In genomic region chr4:172826346-172826745, GRCh38 we compare ENCODE assay signal across 17 cellular contexts.
"Had no signal": no experiment of that assay in that cellular context is flagged by ENCODE, and none has a peak within 500 bp of the region (broad histone marks: within the 10 kb centered on the region; RNA-seq: fewer than 3 reads in every experiment).

No MANE protein-coding gene starts in this region.

- H3K9me3 ChIP-seq: left lung, pancreas, stomach, testis, upper lobe of right lung had no signal

- FAIRE-seq: endometrium, keratinocyte, pancreas had no signal

- H3K4me3 ChIP-seq: dorsolateral prefrontal cortex, left lung, pancreas, stomach, testis, upper lobe of right lung had no signal

- H3K36me3 ChIP-seq: left lung, pancreas, stomach, upper lobe of right lung had no signal

- DNase-seq: activated CD4-positive, alpha-beta T cell treated with anti-CD3 and anti-CD28 coated beads, Interleukin-2, amount 10 ng/mL, durations not matched to agents 7 days and 5 days; activated CD8-positive, alpha-beta memory T cell treated with anti-CD3 and anti-CD28 coated beads for 24 hours; activated gamma-delta T cell treated with Interleukin-2 at 50 U/mL for 16 hours; activated naive CD8-positive, alpha-beta T cell treated with anti-CD3 and anti-CD28 coated beads for 36 hours; aorta; dorsolateral prefrontal cortex; hippocampal formation; left lung; mammary epithelial cell; naive B cell; pancreas; stimulated activated CD4-positive, alpha-beta T cell treated with anti-CD3 and anti-CD28 coated beads, Interleukin-1b, Interleukin-23, amount 100 ng/mL, for 48 hours; stomach; upper lobe of right lung had no signal

- H3K27me3 ChIP-seq: dorsolateral prefrontal cortex, left lung, stomach, testis, upper lobe of right lung had no signal

- H3K4me1 ChIP-seq: left lung, pancreas, testis, upper lobe of right lung had no signal

- H3K27ac ChIP-seq: dorsolateral prefrontal cortex, left lung, pancreas, stomach, testis, upper lobe of right lung had no signal

- ATAC-seq: left lung, pancreas, upper lobe of right lung had no signal
